In genomic region chr14:75821828-75822521, GRCh38 we compare ENCODE assay signal across 9 cellular contexts.
DNase-seq lines count a peak whose midpoint lies in the region; ATAC-seq and TF ChIP-seq lines count a peak whose summit lies in the region.
"Had no signal": no experiment of that assay in that cellular context is flagged by ENCODE, and none has a peak within 500 bp of the region (broad histone marks: within the 10 kb centered on the region; RNA-seq: fewer than 3 reads in every experiment).

No MANE protein-coding gene starts in this region.

- ATAC-seq in upper lobe of left lung (ENCODE audit: low FRiP score in 2 of 2): peak; percentile 17 to 79
- ATAC-seq in GM21619 (IDR thresholded peaks at IDR 0.05; ENCODE audit: unreplicated experiment): no peak
- ATAC-seq in HG02885 (IDR thresholded peaks at IDR 0.05; ENCODE audit: poor library complexity, unreplicated experiment): no peak

- CTCF ChIA-PET in HEK293T (lab: Yijun Ruan, JAX): no interaction called here

- H3K9me3 ChIP-seq in upper lobe of left lung: no peaks in the 10 kb centered on the region

- WGBS in upper lobe of left lung, 2 donors: 56 to 59% methylated on average over 2 of the region's 2 CpGs

- POLR2A ChIA-PET in HEK293T (lab: Yijun Ruan, JAX): no interaction called here

- H3K4me3 ChIP-seq in upper lobe of left lung: no peak overlapping the region

- H3K4me1 ChIP-seq in upper lobe of left lung: peaks cover 30 to 60% (median 50%) of the 10 kb centered on the region in 4 donors

- no peak for TF ChIP-seq POLR2A in upper lobe of left lung (IDR thresholded peaks at IDR 0.05)

- H3K36me3 ChIP-seq in upper lobe of left lung: no peaks in the 10 kb centered on the region

- DNase-seq in NCI-H82 (lab: John Stamatoyannopoulos, UW) (peak; percentile 24), NCI-H82 treated with DMSO at 0.1 percent for 48 hours (lab: John Stamatoyannopoulos, UW; ENCODE audit: unreplicated experiment) (no peak), amniotic epithelial cell (ENCODE audit: low read depth) (peak; percentile 59), left kidney (ENCODE audit: low read depth, low spot score) (peak; percentile 33), upper lobe of left lung (peak in 1 of 2 donors; percentile 55), HEK293T (ENCODE audit: extremely low spot score) (no peak)
- DNase-seq: NCI-H446 treated with DMSO at 0.1 percent for 48 hours had no signal

- peak overlapping the region in 2 of 4 donors; percentile 14 to 64 for H3K27ac ChIP-seq in upper lobe of left lung

- no peaks in the 10 kb centered on the region for H3K27me3 ChIP-seq in upper lobe of left lung

- no peak for TF ChIP-seq EP300 in upper lobe of left lung (IDR thresholded peaks at IDR 0.05)

- no peak for TF ChIP-seq CTCF in upper lobe of left lung (IDR thresholded peaks at IDR 0.05)

TF ChIP-seq in HEK293T, 16 proteins besides CTCF, POLR2A, EP300 and RAD21:
- TF ChIP-seq LEF1 (IDR thresholded peaks at IDR 0.05; ENCODE audit: borderline replicate concordance): no peak
- TF ChIP-seq BHLHE40 (IDR thresholded peaks at IDR 0.05; ENCODE audit: borderline replicate concordance): no peak

Comparison
In these comparisons a context has a peak if more than half of its experiments do, and no peak if none do; other contexts are left out.
1. DNase-seq: peak in NCI-H82 (single experiment), amniotic epithelial cell (single experiment) and left kidney (single experiment); none in NCI-H82 treated with DMSO at 0.1 percent for 48 hours (single experiment) and HEK293T (single experiment).
2. ATAC-seq: peak in upper lobe of left lung (2 of 2); none in GM21619 (single experiment) and HG02885 (single experiment).